In the genomic region with DNA sequence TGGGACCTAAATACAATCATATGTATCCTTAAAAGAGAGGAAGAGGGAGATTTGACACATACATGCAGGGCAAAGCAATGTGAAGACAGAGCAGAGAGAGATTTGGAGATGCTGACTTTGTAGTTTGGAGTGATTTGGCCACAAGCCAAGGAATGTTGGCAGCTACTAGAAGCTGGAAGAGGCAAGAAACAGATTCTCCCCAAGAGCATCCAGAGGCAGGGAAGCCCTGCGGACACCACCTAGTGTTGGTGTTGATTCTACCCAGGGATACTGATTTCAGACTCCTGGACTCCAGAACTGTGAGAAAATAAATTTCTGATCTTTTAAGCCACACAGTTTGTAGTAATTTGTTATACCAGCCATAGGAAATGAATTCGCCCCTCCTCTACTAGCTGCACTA, we compare ENCODE assay signal across 8 cellular contexts.
DNase-seq lines count a peak whose midpoint lies in the region; ATAC-seq and TF ChIP-seq lines count a peak whose summit lies in the region.

No MANE protein-coding gene starts in this region.

- no peak for TF ChIP-seq CTCF in Calu3 (IDR thresholded peaks at IDR 0.05; ENCODE audit: unreplicated experiment)
- peak; percentile 43 for TF ChIP-seq CTCF in epithelial cell of proximal tubule (conservative IDR thresholded peaks at IDR 0.05; ENCODE audit: low read depth, low read length)
- no peak for TF ChIP-seq CTCF in GM13977 (IDR thresholded peaks at IDR 0.05; ENCODE audit: extremely low read depth, insufficient read depth, missing control alignments)
- no peak for TF ChIP-seq CTCF in WTC11 (IDR thresholded peaks at IDR 0.05)

- H3K9me3 Mint-ChIP-seq in Calu3 (ENCODE audit: low read depth, unreplicated experiment) (peaks cover 3% of the 10 kb centered on the region), WTC11 (peaks cover 16% of the 10 kb centered on the region)
- H3K9me3 Mint-ChIP-seq in activated CD4-positive, alpha-beta T cell treated with anti-CD3 and anti-CD28 coated beads, Interleukin-2, amount 10 ng/mL, durations not matched to agents 7 days and 5 days = no peaks in the 10 kb centered on the region

- ATAC-seq in WTC11 (no peak), HG03439 (IDR thresholded peaks at IDR 0.05; ENCODE audit: unreplicated experiment) (no peak)

- H3K27me3 Mint-ChIP-seq in Calu3 (ENCODE audit: unreplicated experiment) (peaks cover 60% of the 10 kb centered on the region), WTC11 (ENCODE audit: low read depth) (0 out of 2 replicates have a peak, but pooled peaks cover 4% of the 10 kb centered on the region)
- H3K27me3 Mint-ChIP-seq in activated CD4-positive, alpha-beta T cell treated with anti-CD3 and anti-CD28 coated beads, Interleukin-2, amount 10 ng/mL, durations not matched to agents 7 days and 5 days = peaks cover 5% of the 10 kb centered on the region

- DNase-seq in Calu3 = peak; percentile 23
- peak; percentile 88 for DNase-seq in NCI-H226
- DNase-seq in epithelial cell of proximal tubule (ENCODE audit: low read depth) = peak; percentile 20
- peak in 38 of 56 donors; percentile 3 to 80 (median 34) for DNase-seq in nucleus accumbens (lab: John Stamatoyannopoulos, UW)
- DNase-seq in activated CD4-positive, alpha-beta T cell treated with anti-CD3 and anti-CD28 coated beads, Interleukin-2, amount 10 ng/mL, durations not matched to agents 7 days and 5 days = no peak
- DNase-seq in GM13977 (ENCODE audit: low spot score) = no peak
- DNase-seq in WTC11 (ENCODE audit: low spot score) = no peak

- BruUV-seq in Calu3 (replicated peaks; lab: Mats Ljungman, UMichigan) = no TSS peak

- POLR2A ChIA-PET in activated CD4-positive, alpha-beta T cell treated with anti-CD3 and anti-CD28 coated beads, Interleukin-2, amount 10 ng/mL, durations not matched to agents 7 days and 5 days (lab: Charles Lee) = no interaction called here
- POLR2A ChIA-PET in WTC11 (lab: Charles Lee) = no interaction called here

- H3K4me1 Mint-ChIP-seq in Calu3 (ENCODE audit: low read depth, unreplicated experiment) = no peaks in the 10 kb centered on the region
- H3K4me1 Mint-ChIP-seq in activated CD4-positive, alpha-beta T cell treated with anti-CD3 and anti-CD28 coated beads, Interleukin-2, amount 10 ng/mL, durations not matched to agents 7 days and 5 days = no peaks in the 10 kb centered on the region
- no peaks in the 10 kb centered on the region for H3K4me1 Mint-ChIP-seq in WTC11

- H3K27ac Mint-ChIP-seq in Calu3 (ENCODE audit: unreplicated experiment) = no peak overlapping the region
- no peak overlapping the region for H3K27ac Mint-ChIP-seq in activated CD4-positive, alpha-beta T cell treated with anti-CD3 and anti-CD28 coated beads, Interleukin-2, amount 10 ng/mL, durations not matched to agents 7 days and 5 days
- H3K27ac Mint-ChIP-seq in WTC11 = no peak overlapping the region

- in situ Hi-C loops in GM13977 (cut with MboI; ENCODE audit: low pct_unique_long_range_greater_than_20kb, low sequenced_read_pairs, unreplicated experiment) = no loop called here

- H3K4me3 ChIP-seq in epithelial cell of proximal tubule (ENCODE audit: low read depth, low read length) = no peak overlapping the region

- H3K36me3 Mint-ChIP-seq in Calu3 (ENCODE audit: insufficient read depth, unreplicated experiment) (no peaks in the 10 kb centered on the region), WTC11 (peaks cover 3% of the 10 kb centered on the region)
- no peaks in the 10 kb centered on the region for H3K36me3 Mint-ChIP-seq in activated CD4-positive, alpha-beta T cell treated with anti-CD3 and anti-CD28 coated beads, Interleukin-2, amount 10 ng/mL, durations not matched to agents 7 days and 5 days (ENCODE audit: low read depth)

- intact Hi-C loops in Calu3 (cut with micrococcal nuclease; ENCODE audit: unreplicated experiment) = no loop called here

- CTCF ChIA-PET in Calu3 (lab: Charles Lee) (no interaction called here), WTC11 (lab: Charles Lee) (no interaction called here)
- CTCF ChIA-PET in activated CD4-positive, alpha-beta T cell treated with anti-CD3 and anti-CD28 coated beads, Interleukin-2, amount 10 ng/mL, durations not matched to agents 7 days and 5 days (lab: Charles Lee) = no interaction called here

- H3K4me3 Mint-ChIP-seq in Calu3 (ENCODE audit: low read depth, unreplicated experiment) (no peak overlapping the region), WTC11 (no peak overlapping the region)
- no peak overlapping the region for H3K4me3 Mint-ChIP-seq in activated CD4-positive, alpha-beta T cell treated with anti-CD3 and anti-CD28 coated beads, Interleukin-2, amount 10 ng/mL, durations not matched to agents 7 days and 5 days

TF ChIP-seq in WTC11, 78 proteins besides CTCF, POLR2A, EP300 and RAD21:
- TF ChIP-seq, protein P1, sequence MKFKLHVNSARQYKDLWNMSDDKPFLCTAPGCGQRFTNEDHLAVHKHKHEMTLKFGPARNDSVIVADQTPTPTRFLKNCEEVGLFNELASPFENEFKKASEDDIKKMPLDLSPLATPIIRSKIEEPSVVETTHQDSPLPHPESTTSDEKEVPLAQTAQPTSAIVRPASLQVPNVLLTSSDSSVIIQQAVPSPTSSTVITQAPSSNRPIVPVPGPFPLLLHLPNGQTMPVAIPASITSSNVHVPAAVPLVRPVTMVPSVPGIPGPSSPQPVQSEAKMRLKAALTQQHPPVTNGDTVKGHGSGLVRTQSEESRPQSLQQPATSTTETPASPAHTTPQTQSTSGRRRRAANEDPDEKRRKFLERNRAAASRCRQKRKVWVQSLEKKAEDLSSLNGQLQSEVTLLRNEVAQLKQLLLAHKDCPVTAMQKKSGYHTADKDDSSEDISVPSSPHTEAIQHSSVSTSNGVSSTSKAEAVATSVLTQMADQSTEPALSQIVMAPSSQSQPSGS (CRISPR knock-in tag; IDR thresholded peaks at IDR 0.05; ENCODE audit: borderline replicate concordance, low read depth) = no peak

Comparison
In these comparisons a context has a peak if more than half of its experiments do, and no peak if none do; other contexts are left out.
1. DNase-seq: peak in Calu3 (single experiment), NCI-H226 (single experiment), epithelial cell of proximal tubule (single experiment) and nucleus accumbens (38 of 56); none in activated CD4-positive, alpha-beta T cell treated with anti-CD3 and anti-CD28 coated beads, Interleukin-2, amount 10 ng/mL, durations not matched to agents 7 days and 5 days (single experiment), GM13977 (single experiment) and WTC11 (single experiment).